ENCODE assay signal across 1 cellular context in genomic region chr14:24816929-24817637, GRCh38.
A peak's percentile ranks its signal among the peaks of the same experiment; 100 is the strongest.
TF ChIP-seq lines count a peak whose summit lies in the region.

No MANE protein-coding gene starts in this region.

TF ChIP-seq in HepG2, 621 proteins besides CTCF, POLR2A, EP300 and RAD21 (continued from another document and continues in another):
- TF ChIP-seq HNF1B (CRISPR knock-in tag; IDR thresholded peaks at IDR 0.05) (peak; percentile 55), ZSCAN9 (CRISPR knock-in tag; IDR thresholded peaks at IDR 0.05; ENCODE audit: borderline replicate concordance) (peak; percentile 64; the same call in 1 of the 2 replicates), ZNF142 (CRISPR knock-in tag; IDR thresholded peaks at IDR 0.05) (peak; percentile 87), CHD2 (IDR thresholded peaks at IDR 0.05; ENCODE audit: low read depth, low read length) (no peak), HOXA5 (CRISPR knock-in tag; IDR thresholded peaks at IDR 0.05) (peak; percentile 88; the same call in 1 of the 2 replicates), ZNF510 (CRISPR knock-in tag; IDR thresholded peaks at IDR 0.05; ENCODE audit: low read depth) (peak; percentile 6; the same call in 1 of the 2 replicates), ZNF496 (CRISPR knock-in tag; IDR thresholded peaks at IDR 0.05; ENCODE audit: insufficient replicate concordance) (no peak), SALL1 (CRISPR knock-in tag; IDR thresholded peaks at IDR 0.05) (peak; percentile 86), MEF2D (CRISPR knock-in tag; IDR thresholded peaks at IDR 0.05) (peak; percentile 10; the same call in 1 of the 2 replicates), NFE2 (CRISPR knock-in tag; IDR thresholded peaks at IDR 0.05) (no peak), RXRB (CRISPR knock-in tag; IDR thresholded peaks at IDR 0.05; ENCODE audit: borderline replicate concordance) (peak; percentile 90), HNF4G (IDR thresholded peaks at IDR 0.05; ENCODE audit: borderline replicate concordance, low read depth, low read length) (peak; percentile 53; the same call in 1 of the 2 replicates), HNF4G (CRISPR knock-in tag; IDR thresholded peaks at IDR 0.05; ENCODE audit: borderline replicate concordance, low read depth) (no peak), STAT5B (CRISPR knock-in tag; IDR thresholded peaks at IDR 0.05) (peak; percentile 8; the same call in 1 of the 2 replicates), KLF12 (CRISPR knock-in tag; IDR thresholded peaks at IDR 0.05; ENCODE audit: borderline replicate concordance) (peak; percentile 80; the same call in 1 of the 2 replicates), ATRX (CRISPR knock-in tag; IDR thresholded peaks at IDR 0.05; ENCODE audit: borderline replicate concordance) (no peak), ZNF235 (CRISPR knock-in tag; IDR thresholded peaks at IDR 0.05; ENCODE audit: borderline replicate concordance) (no peak), ZNF317 (CRISPR knock-in tag; IDR thresholded peaks at IDR 0.05) (peak; percentile 85; the same call in 1 of the 2 replicates), ZKSCAN8 (CRISPR knock-in tag; IDR thresholded peaks at IDR 0.05; ENCODE audit: borderline replicate concordance) (peak; percentile 51; the same call in 1 of the 2 replicates), CEBPG (CRISPR knock-in tag; IDR thresholded peaks at IDR 0.05) (peak; percentile 75), ZNF687 (CRISPR knock-in tag; IDR thresholded peaks at IDR 0.05) (no peak), ZFP37 (CRISPR knock-in tag; IDR thresholded peaks at IDR 0.05; ENCODE audit: borderline replicate concordance) (0 out of 2 replicates have a peak, but pooled peaks have one; percentile 31), MXD4 (CRISPR knock-in tag; IDR thresholded peaks at IDR 0.05) (peak; percentile 33; the same call in 1 of the 2 replicates), ZBTB21 (CRISPR knock-in tag; IDR thresholded peaks at IDR 0.05) (no peak), HOXD1 (CRISPR knock-in tag; IDR thresholded peaks at IDR 0.05) (peak; percentile 83; the same call in 1 of the 2 replicates), TEAD3 (CRISPR knock-in tag; optimal IDR thresholded peaks at IDR 0.05; ENCODE audit: borderline replicate concordance) (peak; percentile 87), ZNF784 (CRISPR knock-in tag; IDR thresholded peaks at IDR 0.05; ENCODE audit: borderline replicate concordance) (no peak), PHF20 (CRISPR knock-in tag; IDR thresholded peaks at IDR 0.05) (0 out of 2 replicates have a peak, but pooled peaks have one; percentile 2), POGK (CRISPR knock-in tag; conservative IDR thresholded peaks at IDR 0.05) (0 out of 2 replicates have a peak, but pooled peaks have one; percentile 2)
- TF ChIP-seq, protein P1, sequence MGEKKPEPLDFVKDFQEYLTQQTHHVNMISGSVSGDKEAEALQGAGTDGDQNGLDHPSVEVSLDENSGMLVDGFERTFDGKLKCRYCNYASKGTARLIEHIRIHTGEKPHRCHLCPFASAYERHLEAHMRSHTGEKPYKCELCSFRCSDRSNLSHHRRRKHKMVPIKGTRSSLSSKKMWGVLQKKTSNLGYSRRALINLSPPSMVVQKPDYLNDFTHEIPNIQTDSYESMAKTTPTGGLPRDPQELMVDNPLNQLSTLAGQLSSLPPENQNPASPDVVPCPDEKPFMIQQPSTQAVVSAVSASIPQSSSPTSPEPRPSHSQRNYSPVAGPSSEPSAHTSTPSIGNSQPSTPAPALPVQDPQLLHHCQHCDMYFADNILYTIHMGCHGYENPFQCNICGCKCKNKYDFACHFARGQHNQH (CRISPR knock-in tag; IDR thresholded peaks at IDR 0.05) = 0 out of 2 replicates have a peak, but pooled peaks have one; percentile 8
- TF ChIP-seq, protein P2, sequence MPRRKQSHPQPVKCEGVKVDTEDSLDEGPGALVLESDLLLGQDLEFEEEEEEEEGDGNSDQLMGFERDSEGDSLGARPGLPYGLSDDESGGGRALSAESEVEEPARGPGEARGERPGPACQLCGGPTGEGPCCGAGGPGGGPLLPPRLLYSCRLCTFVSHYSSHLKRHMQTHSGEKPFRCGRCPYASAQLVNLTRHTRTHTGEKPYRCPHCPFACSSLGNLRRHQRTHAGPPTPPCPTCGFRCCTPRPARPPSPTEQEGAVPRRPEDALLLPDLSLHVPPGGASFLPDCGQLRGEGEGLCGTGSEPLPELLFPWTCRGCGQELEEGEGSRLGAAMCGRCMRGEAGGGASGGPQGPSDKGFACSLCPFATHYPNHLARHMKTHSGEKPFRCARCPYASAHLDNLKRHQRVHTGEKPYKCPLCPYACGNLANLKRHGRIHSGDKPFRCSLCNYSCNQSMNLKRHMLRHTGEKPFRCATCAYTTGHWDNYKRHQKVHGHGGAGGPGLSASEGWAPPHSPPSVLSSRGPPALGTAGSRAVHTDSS (CRISPR knock-in tag; conservative IDR thresholded peaks at IDR 0.05) = no peak
- TF ChIP-seq, protein P3, sequence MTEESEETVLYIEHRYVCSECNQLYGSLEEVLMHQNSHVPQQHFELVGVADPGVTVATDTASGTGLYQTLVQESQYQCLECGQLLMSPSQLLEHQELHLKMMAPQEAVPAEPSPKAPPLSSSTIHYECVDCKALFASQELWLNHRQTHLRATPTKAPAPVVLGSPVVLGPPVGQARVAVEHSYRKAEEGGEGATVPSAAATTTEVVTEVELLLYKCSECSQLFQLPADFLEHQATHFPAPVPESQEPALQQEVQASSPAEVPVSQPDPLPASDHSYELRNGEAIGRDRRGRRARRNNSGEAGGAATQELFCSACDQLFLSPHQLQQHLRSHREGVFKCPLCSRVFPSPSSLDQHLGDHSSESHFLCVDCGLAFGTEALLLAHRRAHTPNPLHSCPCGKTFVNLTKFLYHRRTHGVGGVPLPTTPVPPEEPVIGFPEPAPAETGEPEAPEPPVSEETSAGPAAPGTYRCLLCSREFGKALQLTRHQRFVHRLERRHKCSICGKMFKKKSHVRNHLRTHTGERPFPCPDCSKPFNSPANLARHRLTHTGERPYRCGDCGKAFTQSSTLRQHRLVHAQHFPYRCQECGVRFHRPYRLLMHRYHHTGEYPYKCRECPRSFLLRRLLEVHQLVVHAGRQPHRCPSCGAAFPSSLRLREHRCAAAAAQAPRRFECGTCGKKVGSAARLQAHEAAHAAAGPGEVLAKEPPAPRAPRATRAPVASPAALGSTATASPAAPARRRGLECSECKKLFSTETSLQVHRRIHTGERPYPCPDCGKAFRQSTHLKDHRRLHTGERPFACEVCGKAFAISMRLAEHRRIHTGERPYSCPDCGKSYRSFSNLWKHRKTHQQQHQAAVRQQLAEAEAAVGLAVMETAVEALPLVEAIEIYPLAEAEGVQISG (CRISPR knock-in tag; IDR thresholded peaks at IDR 0.05) = peak; percentile 77
- TF ChIP-seq, protein P4, sequence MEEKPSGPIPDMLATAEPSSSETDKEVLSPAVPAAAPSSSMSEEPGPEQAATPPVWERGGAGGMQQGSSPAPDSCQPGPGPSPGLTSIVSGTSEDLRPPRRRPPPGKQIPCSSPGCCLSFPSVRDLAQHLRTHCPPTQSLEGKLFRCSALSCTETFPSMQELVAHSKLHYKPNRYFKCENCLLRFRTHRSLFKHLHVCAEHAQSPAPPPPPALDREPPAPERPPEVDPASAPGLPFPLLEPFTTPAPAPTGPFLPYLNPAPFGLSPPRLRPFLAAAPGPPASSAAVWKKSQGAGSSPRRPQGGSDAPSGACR (CRISPR knock-in tag; IDR thresholded peaks at IDR 0.05) = peak; percentile 20; the same call in 1 of the 2 replicates
